27 cellular contexts compared by ENCODE assay signal in the genomic region with DNA sequence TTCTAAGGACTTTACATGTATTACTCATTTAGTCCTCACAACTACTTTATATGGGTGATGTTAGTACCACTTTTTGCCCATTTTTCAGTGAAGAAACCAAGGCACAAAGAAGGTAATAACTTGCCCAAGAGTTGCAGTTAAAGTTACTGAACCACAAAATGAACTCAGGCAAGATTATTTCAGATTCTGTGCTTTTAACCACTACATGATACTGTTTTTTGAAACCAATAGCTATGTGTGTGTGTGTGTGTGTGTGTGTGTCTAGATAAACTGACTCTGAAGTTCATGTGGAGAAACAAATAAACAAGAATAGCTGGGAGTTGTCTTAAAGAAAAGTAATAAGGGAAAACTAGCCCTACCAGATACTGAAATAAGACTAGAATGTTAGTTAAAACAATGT.
DNase-seq lines count a peak whose midpoint lies in the region; ATAC-seq and TF ChIP-seq lines count a peak whose summit lies in the region.
"Had no signal": no experiment of that assay in that cellular context is flagged by ENCODE, and none has a peak within 500 bp of the region (broad histone marks: within the 10 kb centered on the region; RNA-seq: fewer than 3 reads in every experiment).

No MANE protein-coding gene starts in this region.

- DNase-seq in GM23338 (ENCODE audit: low spot score) (no peak), amniotic epithelial cell (ENCODE audit: low read depth) (peak; percentile 59), iris pigment epithelial cell (ENCODE audit: low read depth) (peak; percentile 41), smooth muscle cell of the brain vasculature (ENCODE audit: low read depth, low spot score) (peak; percentile 43), cerebellar nuclear complex (lab: John Stamatoyannopoulos, UW) (no peak), colonic mucosa (no peak)
- DNase-seq: activated CD4-positive, alpha-beta memory T cell treated with anti-CD3 and anti-CD28 coated beads for 36 hours; activated CD4-positive, CD25-positive, alpha-beta regulatory T cell; activated gamma-delta T cell; adrenal gland; CD4-positive, alpha-beta T cell; DMS153; erythroblast; Kasumi-1; naive thymus-derived CD8-positive, alpha-beta T cell; NCI-H1092 treated with DMSO at 0.1 percent for 48 hours; NCI-H2029; NCI-H2227 treated with DMSO at 0.1 percent for 48 hours; NCI-H748 treated with DMSO at 0.1 percent for 48 hours; right lobe of liver; T1000 had no signal

- no peaks in the 10 kb centered on the region for H3K27me3 Mint-ChIP-seq in GM23338 (ENCODE audit: insufficient read depth, low read depth, poor library complexity)
- H3K27me3 Mint-ChIP-seq: activated CD4-positive, alpha-beta memory T cell treated with anti-CD3 and anti-CD28 coated beads for 36 hours; CD4-positive, alpha-beta T cell; naive thymus-derived CD8-positive, alpha-beta T cell had no signal

- no peaks in the 10 kb centered on the region for H3K36me3 Mint-ChIP-seq in GM23338 (ENCODE audit: low read depth)
- H3K36me3 Mint-ChIP-seq: activated CD4-positive, alpha-beta memory T cell treated with anti-CD3 and anti-CD28 coated beads for 36 hours had no signal

- no peak overlapping the region for H3K4me3 Mint-ChIP-seq in GM23338
- H3K4me3 Mint-ChIP-seq: activated CD4-positive, alpha-beta memory T cell treated with anti-CD3 and anti-CD28 coated beads for 36 hours; CD4-positive, alpha-beta T cell; naive thymus-derived CD8-positive, alpha-beta T cell had no signal

- 0 out of 2 replicates have a peak overlapping the region, but pooled peaks have one; percentile 6 for H3K27ac Mint-ChIP-seq in GM23338
- H3K27ac Mint-ChIP-seq: activated CD4-positive, alpha-beta memory T cell treated with anti-CD3 and anti-CD28 coated beads for 36 hours; CD4-positive, alpha-beta T cell had no signal

- H2AFZ ChIP-seq in GM23338 = no peak overlapping the region
- H2AFZ ChIP-seq: parathyroid adenoma had no signal

- H3K4me1 ChIP-seq in GM23338 (ENCODE audit: insufficient read depth) (peaks cover 20% of the 10 kb centered on the region; the same call in 1 of the 2 replicates), colonic mucosa (peaks cover 6% of the 10 kb centered on the region)
- H3K4me1 ChIP-seq: adrenal gland, parathyroid adenoma, right lobe of liver had no signal

- H3K4me1 Mint-ChIP-seq in GM23338 = peaks cover 19% of the 10 kb centered on the region; the same call in 2 of the 3 replicates

- no peaks in the 10 kb centered on the region for H3F3A ChIP-seq in GM23338 (replicated peaks; ENCODE audit: low read depth)

- TF ChIP-seq CTCF in GM23338 (conservative IDR thresholded peaks at IDR 0.05; ENCODE audit: low read depth in 2 of 2) (no peak), colonic mucosa (IDR thresholded peaks at IDR 0.05) (no peak)

- H3K27ac ChIP-seq in GM23338 (ENCODE audit: low read depth) (no peak overlapping the region), colonic mucosa (no peak overlapping the region)
- H3K27ac ChIP-seq: adrenal gland, cardiac muscle cell, parathyroid adenoma, right lobe of liver, suprapubic skin had no signal

- no peak overlapping the region for H3K9ac ChIP-seq in colonic mucosa (ENCODE audit: low read depth in 2 of 2, low read length in 2 of 2)
- H3K9ac ChIP-seq: parathyroid adenoma had no signal

- no peaks in the 10 kb centered on the region for H3K9me3 ChIP-seq in colonic mucosa
- H3K9me3 ChIP-seq: adrenal gland, right lobe of liver, suprapubic skin had no signal

- no peak overlapping the region for H3K4me2 ChIP-seq in GM23338

- H3K36me3 ChIP-seq in GM23338 (ENCODE audit: insufficient read depth) (no peaks in the 10 kb centered on the region), colonic mucosa (no peaks in the 10 kb centered on the region)
- H3K36me3 ChIP-seq: adrenal gland, cardiac muscle cell, right lobe of liver had no signal

- H3K27me3 ChIP-seq in GM23338 (ENCODE audit: insufficient read depth) (no peaks in the 10 kb centered on the region), colonic mucosa (no peaks in the 10 kb centered on the region)
- H3K27me3 ChIP-seq: adrenal gland, cardiac muscle cell, right lobe of liver, suprapubic skin had no signal

- peaks cover 21% of the 10 kb centered on the region; the same call in 1 of the 2 replicates for H3K79me2 ChIP-seq in GM23338 (replicated peaks; ENCODE audit: insufficient read depth)

- H3K9me3 Mint-ChIP-seq in GM23338 = no peaks in the 10 kb centered on the region
- H3K9me3 Mint-ChIP-seq: activated CD4-positive, alpha-beta memory T cell treated with anti-CD3 and anti-CD28 coated beads for 36 hours; CD4-positive, alpha-beta T cell; naive thymus-derived CD8-positive, alpha-beta T cell had no signal

- no peak overlapping the region for H3K4me3 ChIP-seq in GM23338
- H3K4me3 ChIP-seq in colonic mucosa = no peak overlapping the region
- H3K4me3 ChIP-seq: adrenal gland, cardiac muscle cell, right lobe of liver, suprapubic skin had no signal

- no peaks in the 10 kb centered on the region for H4K20me1 ChIP-seq in GM23338 (replicated peaks; ENCODE audit: insufficient read depth)

- ATAC-seq in GM23338 (no peak), HG03159 (IDR thresholded peaks at IDR 0.05; ENCODE audit: unreplicated experiment) (no peak), GM18867 (IDR thresholded peaks at IDR 0.05; ENCODE audit: unreplicated experiment) (no peak)
- ATAC-seq: naive thymus-derived CD8-positive, alpha-beta T cell; Right ventricle myocardium inferior had no signal

- intact Hi-C loops in colonic mucosa (cut with DNase I) = loop anchor here (5.0 kb wide), 1 partner anchor 135 kb away; no protein-coding TSS in a partner anchor

- no peaks in the 10 kb centered on the region for H3K9me2 ChIP-seq in GM23338 (ENCODE audit: insufficient read depth)

TF ChIP-seq in GM23338, 12 proteins besides CTCF, POLR2A, EP300 and RAD21:
- TF ChIP-seq ZNF114 (CRISPR knock-in tag; IDR thresholded peaks at IDR 0.05) (no peak), EZH2phosphoT487 (IDR thresholded peaks at IDR 0.05; ENCODE audit: unreplicated experiment) (no peak), POLR2AphosphoS5 (IDR thresholded peaks at IDR 0.05; ENCODE audit: low read depth) (no peak), EZH2 (IDR thresholded peaks at IDR 0.05; ENCODE audit: low read depth, unreplicated experiment) (no peak), STAT1 (IDR thresholded peaks at IDR 0.05; ENCODE audit: unreplicated experiment) (no peak), CREB1 (CRISPR knock-in tag; IDR thresholded peaks at IDR 0.05; ENCODE audit: low read depth) (no peak)
- TF ChIP-seq, protein P1, sequence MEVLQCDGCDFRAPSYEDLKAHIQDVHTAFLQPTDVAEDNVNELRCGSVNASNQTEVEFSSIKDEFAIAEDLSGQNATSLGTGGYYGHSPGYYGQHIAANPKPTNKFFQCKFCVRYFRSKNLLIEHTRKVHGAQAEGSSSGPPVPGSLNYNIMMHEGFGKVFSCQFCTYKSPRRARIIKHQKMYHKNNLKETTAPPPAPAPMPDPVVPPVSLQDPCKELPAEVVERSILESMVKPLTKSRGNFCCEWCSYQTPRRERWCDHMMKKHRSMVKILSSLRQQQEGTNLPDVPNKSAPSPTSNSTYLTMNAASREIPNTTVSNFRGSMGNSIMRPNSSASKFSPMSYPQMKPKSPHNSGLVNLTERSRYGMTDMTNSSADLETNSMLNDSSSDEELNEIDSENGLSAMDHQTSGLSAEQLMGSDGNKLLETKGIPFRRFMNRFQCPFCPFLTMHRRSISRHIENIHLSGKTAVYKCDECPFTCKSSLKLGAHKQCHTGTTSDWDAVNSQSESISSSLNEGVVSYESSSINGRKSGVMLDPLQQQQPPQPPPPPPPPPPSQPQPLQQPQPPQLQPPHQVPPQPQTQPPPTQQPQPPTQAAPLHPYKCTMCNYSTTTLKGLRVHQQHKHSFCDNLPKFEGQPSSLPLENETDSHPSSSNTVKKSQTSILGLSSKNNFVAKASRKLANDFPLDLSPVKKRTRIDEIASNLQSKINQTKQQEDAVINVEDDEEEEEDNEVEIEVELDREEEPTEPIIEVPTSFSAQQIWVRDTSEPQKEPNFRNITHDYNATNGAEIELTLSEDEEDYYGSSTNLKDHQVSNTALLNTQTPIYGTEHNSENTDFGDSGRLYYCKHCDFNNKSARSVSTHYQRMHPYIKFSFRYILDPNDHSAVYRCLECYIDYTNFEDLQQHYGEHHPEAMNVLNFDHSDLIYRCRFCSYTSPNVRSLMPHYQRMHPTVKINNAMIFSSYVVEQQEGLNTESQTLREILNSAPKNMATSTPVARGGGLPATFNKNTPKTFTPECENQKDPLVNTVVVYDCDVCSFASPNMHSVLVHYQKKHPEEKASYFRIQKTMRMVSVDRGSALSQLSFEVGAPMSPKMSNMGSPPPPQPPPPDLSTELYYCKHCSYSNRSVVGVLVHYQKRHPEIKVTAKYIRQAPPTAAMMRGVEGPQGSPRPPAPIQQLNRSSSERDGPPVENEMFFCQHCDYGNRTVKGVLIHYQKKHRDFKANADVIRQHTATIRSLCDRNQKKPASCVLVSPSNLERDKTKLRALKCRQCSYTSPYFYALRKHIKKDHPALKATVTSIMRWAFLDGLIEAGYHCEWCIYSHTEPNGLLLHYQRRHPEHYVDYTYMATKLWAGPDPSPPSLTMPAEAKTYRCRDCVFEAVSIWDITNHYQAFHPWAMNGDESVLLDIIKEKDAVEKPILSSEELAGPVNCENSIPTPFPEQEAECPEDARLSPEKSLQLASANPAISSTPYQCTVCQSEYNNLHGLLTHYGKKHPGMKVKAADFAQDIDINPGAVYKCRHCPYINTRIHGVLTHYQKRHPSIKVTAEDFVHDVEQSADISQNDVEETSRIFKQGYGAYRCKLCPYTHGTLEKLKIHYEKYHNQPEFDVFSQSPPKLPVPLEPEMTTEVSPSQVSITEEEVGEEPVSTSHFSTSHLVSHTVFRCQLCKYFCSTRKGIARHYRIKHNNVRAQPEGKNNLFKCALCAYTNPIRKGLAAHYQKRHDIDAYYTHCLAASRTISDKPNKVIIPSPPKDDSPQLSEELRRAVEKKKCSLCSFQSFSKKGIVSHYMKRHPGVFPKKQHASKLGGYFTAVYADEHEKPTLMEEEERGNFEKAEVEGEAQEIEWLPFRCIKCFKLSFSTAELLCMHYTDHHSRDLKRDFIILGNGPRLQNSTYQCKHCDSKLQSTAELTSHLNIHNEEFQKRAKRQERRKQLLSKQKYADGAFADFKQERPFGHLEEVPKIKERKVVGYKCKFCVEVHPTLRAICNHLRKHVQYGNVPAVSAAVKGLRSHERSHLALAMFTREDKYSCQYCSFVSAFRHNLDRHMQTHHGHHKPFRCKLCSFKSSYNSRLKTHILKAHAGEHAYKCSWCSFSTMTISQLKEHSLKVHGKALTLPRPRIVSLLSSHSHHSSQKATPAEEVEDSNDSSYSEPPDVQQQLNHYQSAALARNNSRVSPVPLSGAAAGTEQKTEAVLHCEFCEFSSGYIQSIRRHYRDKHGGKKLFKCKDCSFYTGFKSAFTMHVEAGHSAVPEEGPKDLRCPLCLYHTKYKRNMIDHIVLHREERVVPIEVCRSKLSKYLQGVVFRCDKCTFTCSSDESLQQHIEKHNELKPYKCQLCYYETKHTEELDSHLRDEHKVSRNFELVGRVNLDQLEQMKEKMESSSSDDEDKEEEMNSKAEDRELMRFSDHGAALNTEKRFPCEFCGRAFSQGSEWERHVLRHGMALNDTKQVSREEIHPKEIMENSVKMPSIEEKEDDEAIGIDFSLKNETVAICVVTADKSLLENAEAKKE (CRISPR knock-in tag; IDR thresholded peaks at IDR 0.05) = no peak

Comparison
In these comparisons a context has a peak if more than half of its experiments do, and no peak if none do; other contexts are left out.
1. DNase-seq: peak in amniotic epithelial cell (single experiment), iris pigment epithelial cell (single experiment) and smooth muscle cell of the brain vasculature (single experiment); none in GM23338 (single experiment), cerebellar nuclear complex (0 of 2) and colonic mucosa (single experiment).